ENCODE assay signal across 3 cellular contexts in the genomic region with DNA sequence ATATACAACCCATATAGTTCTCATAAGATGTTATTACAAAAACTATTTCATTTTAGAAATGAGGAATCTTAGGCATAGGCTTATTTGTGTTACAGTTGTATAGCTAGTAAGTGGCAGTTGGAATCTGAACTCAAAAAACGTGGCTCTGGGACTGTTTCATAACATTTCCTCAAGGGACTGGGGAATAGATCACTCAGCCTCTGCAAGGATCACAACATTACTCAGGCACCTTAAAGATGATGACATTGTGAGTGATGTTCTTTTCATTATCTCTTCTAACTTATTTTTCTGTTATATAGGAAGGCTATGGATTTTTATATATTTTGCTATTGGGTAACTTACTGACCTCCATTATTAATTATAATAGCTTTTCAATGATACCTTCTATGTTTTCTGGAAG.
"Had no signal": no experiment of that assay in that cellular context is flagged by ENCODE, and none has a peak within 500 bp of the region (broad histone marks: within the 10 kb centered on the region; RNA-seq: fewer than 3 reads in every experiment).

No MANE protein-coding gene starts in this region.

- DNase-seq: GDM1, GF-D8 had no signal

- H3K4me3 ChIP-seq: GM12878 had no signal
